Comparison of ENCODE assay signal across 1 cellular context in genomic region chr5:118596255-118596654, GRCh38.
TF ChIP-seq lines count a peak whose summit lies in the region.

No MANE protein-coding gene starts in this region.

TF ChIP-seq in K562, 482 proteins besides CTCF, POLR2A, EP300 and RAD21 (continued from another document):
- TF ChIP-seq GTF3C2 (IDR thresholded peaks at IDR 0.05; ENCODE audit: borderline replicate concordance, extremely low read depth, insufficient read length) (no peak), MAFG (tag; conservative IDR thresholded peaks at IDR 0.05) (peak; percentile 46), GATAD2A (IDR thresholded peaks at IDR 0.05) (no peak)
